28 cellular contexts compared by ENCODE assay signal in genomic region chr10:78357027-78357672, GRCh38.
A peak's percentile ranks its signal among the peaks of the same experiment; 100 is the strongest.
DNase-seq lines count a peak whose midpoint lies in the region; ATAC-seq and TF ChIP-seq lines count a peak whose summit lies in the region.
"Had no signal": no experiment of that assay in that cellular context is flagged by ENCODE, and none has a peak within 500 bp of the region (broad histone marks: within the 10 kb centered on the region; RNA-seq: fewer than 3 reads in every experiment).

No MANE protein-coding gene starts in this region.

- no peaks in the 10 kb centered on the region for H3K36me3 Mint-ChIP-seq in WTC11
- H3K36me3 Mint-ChIP-seq: activated CD4-positive, alpha-beta memory T cell treated with anti-CD3 and anti-CD28 coated beads for 36 hours; naive B cell had no signal

- no peaks in the 10 kb centered on the region for H3F3A ChIP-seq in neural cell (ENCODE audit: insufficient read depth, low read length, poor library complexity, severe bottlenecking)

- H3K27ac ChIP-seq in neural cell (ENCODE audit: low read length) (peak overlapping the region; percentile 98), transverse colon (no peak overlapping the region)
- H3K27ac ChIP-seq: gastroesophageal sphincter, ovary had no signal

- H3K79me2 ChIP-seq in neural cell (replicated peaks; ENCODE audit: insufficient read depth, low read length), result no peaks in the 10 kb centered on the region
- H3K79me2 ChIP-seq: hepatocyte had no signal

- no peaks in the 10 kb centered on the region for H3K4me1 ChIP-seq in transverse colon

- no peaks in the 10 kb centered on the region for H3K9me3 Mint-ChIP-seq in WTC11
- H3K9me3 Mint-ChIP-seq in stimulated activated naive CD8-positive, alpha-beta T cell treated with anti-CD3 and anti-CD28 coated beads, Interleukin-15, amount 100 ng/mL, for 72 hours, result no peaks in the 10 kb centered on the region
- H3K9me3 Mint-ChIP-seq: activated CD4-positive, alpha-beta memory T cell treated with anti-CD3 and anti-CD28 coated beads for 36 hours; activated T-helper 1 cell treated with anti-CD3 and anti-CD28 coated beads, Interleukin-12 subunit alpha, Interleukin-12 subunit beta, Interleukin-2, Interleukin-4 antibody, amounts not matched to agents 30 ng/mL and 10 ng/mL and 1 ng/mL, durations not matched to agents 14 hours and 24 hours and 36 hours had no signal

- no peaks in the 10 kb centered on the region for H3K27me3 ChIP-seq in neural cell (ENCODE audit: insufficient read depth, low read depth, low read length)
- H3K27me3 ChIP-seq in transverse colon, result no peaks in the 10 kb centered on the region
- H3K27me3 ChIP-seq: gastroesophageal sphincter, hepatocyte, ovary had no signal

- WGBS in transverse colon (ENCODE audit: low coverage in 1 of 2), 2 donors, result 75 to 92% methylated on average over 2 to 12 of the region's 12 CpGs

- peaks cover 8% of the 10 kb centered on the region for H3K27me3 Mint-ChIP-seq in WTC11 (ENCODE audit: low read depth)
- no peaks in the 10 kb centered on the region for H3K27me3 Mint-ChIP-seq in stimulated activated naive CD8-positive, alpha-beta T cell treated with anti-CD3 and anti-CD28 coated beads, Interleukin-15, amount 100 ng/mL, for 72 hours
- H3K27me3 Mint-ChIP-seq: activated CD4-positive, alpha-beta memory T cell treated with anti-CD3 and anti-CD28 coated beads for 36 hours had no signal

- no peaks in the 10 kb centered on the region for H4K20me1 ChIP-seq in neural cell (ENCODE audit: insufficient read depth)

- H3K27ac Mint-ChIP-seq in WTC11, result peak overlapping the region; percentile 21; the same call in 1 of the 2 replicates
- no peak overlapping the region for H3K27ac Mint-ChIP-seq in stimulated activated naive CD8-positive, alpha-beta T cell treated with anti-CD3 and anti-CD28 coated beads, Interleukin-15, amount 100 ng/mL, for 72 hours
- H3K27ac Mint-ChIP-seq: activated CD4-positive, alpha-beta memory T cell treated with anti-CD3 and anti-CD28 coated beads for 36 hours; activated T-helper 1 cell treated with anti-CD3 and anti-CD28 coated beads, Interleukin-12 subunit alpha, Interleukin-12 subunit beta, Interleukin-2, Interleukin-4 antibody, amounts not matched to agents 30 ng/mL and 10 ng/mL and 1 ng/mL, durations not matched to agents 14 hours and 24 hours and 36 hours; CD14-positive monocyte had no signal

- H3K4me1 Mint-ChIP-seq in WTC11, result peaks cover 34% of the 10 kb centered on the region
- peaks cover 19% of the 10 kb centered on the region for H3K4me1 Mint-ChIP-seq in stimulated activated naive CD8-positive, alpha-beta T cell treated with anti-CD3 and anti-CD28 coated beads, Interleukin-15, amount 100 ng/mL, for 72 hours
- H3K4me1 Mint-ChIP-seq: naive B cell had no signal

- peak overlapping the region; percentile 53 for H3K4me3 ChIP-seq in neural cell (ENCODE audit: low read length)
- H3K4me3 ChIP-seq in transverse colon, result no peak overlapping the region
- H3K4me3 ChIP-seq: gastroesophageal sphincter, hepatocyte, ovary had no signal

- POLR2A ChIA-PET in WTC11 (lab: Charles Lee), result interaction anchor here (0.6 kb wide), 1 partner anchor 423 kb away, joined by 3 read pairs; no protein-coding TSS in a partner anchor

- intact Hi-C loops in transverse colon (cut with DNase I; ENCODE audit: low total_unique reads), result no loop called here

- H3K4me2 ChIP-seq in neural cell (ENCODE audit: low read length), result peak overlapping the region; percentile 90
- H3K4me2 ChIP-seq: hepatocyte had no signal

- no peak for TF ChIP-seq CTCF in WTC11 (IDR thresholded peaks at IDR 0.05)
- TF ChIP-seq CTCF in neural cell (IDR thresholded peaks at IDR 0.05; ENCODE audit: poor library complexity, severe bottlenecking), result no peak
- TF ChIP-seq CTCF in transverse colon (IDR thresholded peaks at IDR 0.05), result no peak

- CTCF ChIA-PET in WTC11 (lab: Charles Lee), result interaction anchor here (1.1 kb wide), 1 partner anchor 12 kb away, joined by 3 read pairs; no protein-coding TSS in a partner anchor

- peak; percentile 50 for TF ChIP-seq RAD21 in neural cell (conservative IDR thresholded peaks at IDR 0.05)

- H3K9me2 ChIP-seq in neural cell (ENCODE audit: insufficient read depth, low read length), result no peaks in the 10 kb centered on the region

- TF ChIP-seq EP300 in neural cell (conservative IDR thresholded peaks at IDR 0.05; ENCODE audit: poor library complexity, severe bottlenecking), result peak; percentile 93
- TF ChIP-seq EP300 in transverse colon (IDR thresholded peaks at IDR 0.05; ENCODE audit: low read depth), result no peak

- no peaks in the 10 kb centered on the region for H3K36me3 ChIP-seq in neural cell (ENCODE audit: insufficient read depth, low read length)
- H3K36me3 ChIP-seq in transverse colon, result no peaks in the 10 kb centered on the region
- H3K36me3 ChIP-seq: gastroesophageal sphincter, ovary had no signal

- H3K4me3 Mint-ChIP-seq in WTC11, result no peak overlapping the region
- H3K4me3 Mint-ChIP-seq in stimulated activated naive CD8-positive, alpha-beta T cell treated with anti-CD3 and anti-CD28 coated beads, Interleukin-15, amount 100 ng/mL, for 72 hours, result no peak overlapping the region
- H3K4me3 Mint-ChIP-seq: activated CD4-positive, alpha-beta memory T cell treated with anti-CD3 and anti-CD28 coated beads for 36 hours; activated T-helper 1 cell treated with anti-CD3 and anti-CD28 coated beads, Interleukin-12 subunit alpha, Interleukin-12 subunit beta, Interleukin-2, Interleukin-4 antibody, amounts not matched to agents 30 ng/mL and 10 ng/mL and 1 ng/mL, durations not matched to agents 14 hours and 24 hours and 36 hours; CD14-positive monocyte; naive B cell had no signal

- DNase-seq in GM03348 (ENCODE audit: low spot score) (peak; percentile 47), WTC11 (ENCODE audit: low spot score) (peak; percentile 41), iPS DF 4.7 (ENCODE audit: extremely low read depth, low spot score) (peak; percentile 28), D341Med (ENCODE audit: low spot score) (no peak), pons (ENCODE audit: low spot score) (no peak), transverse colon (no peak)
- no peak for DNase-seq in stimulated activated naive CD8-positive, alpha-beta T cell treated with anti-CD3 and anti-CD28 coated beads, Interleukin-15, amount 100 ng/mL, for 72 hours
- DNase-seq: activated CD4-positive, alpha-beta memory T cell treated with anti-CD3 and anti-CD28 coated beads for 36 hours; activated CD4-positive, alpha-beta T cell treated with anti-CD3 and anti-CD28 coated beads for 1 hour; activated CD8-positive, alpha-beta memory T cell treated with anti-CD3 and anti-CD28 coated beads, Interleukin-2, amount 50 U/mL, for 4 hours; activated naive CD4-positive, alpha-beta T cell treated with anti-CD3 and anti-CD28 coated beads, Interleukin-2, amount 50 U/mL, for 16 hours; Calu3; left ventricle myocardium superior; midbrain; naive B cell; NCI-H1436 treated with DMSO at 0.1 percent for 48 hours; NCI-H2081 treated with DMSO at 0.1 percent for 48 hours; NCI-H226; NCI-H526 treated with DMSO at 0.1 percent for 48 hours; SHP77; stimulated activated naive CD4-positive, alpha-beta T cell treated with Interleukin-2 at 50 U/mL for 16 hours; T-helper 2 cell had no signal

- no peak for TF ChIP-seq POLR2A in transverse colon (IDR thresholded peaks at IDR 0.05)

- H3K9ac ChIP-seq in neural cell (ENCODE audit: low read length), result peak overlapping the region; percentile 74

- in situ Hi-C loops in transverse colon (cut with MboI; ENCODE audit: low pct_ligation_motif_present in 1 of 4, low pct_unique_long_range_greater_than_20kb in 1 of 4, low sequenced_read_pairs in 3 of 4), result no loop called here

- peak; percentile 91 for ATAC-seq in WTC11
- ATAC-seq in stimulated activated naive CD8-positive, alpha-beta T cell treated with anti-CD3 and anti-CD28 coated beads, Interleukin-15, amount 100 ng/mL, for 72 hours, result no peak
- ATAC-seq: gastroesophageal sphincter, left ventricle myocardium superior had no signal

- H2AFZ ChIP-seq in neural cell (ENCODE audit: low read depth, low read length), result no peak overlapping the region
- H2AFZ ChIP-seq: hepatocyte had no signal

- H3K9me3 ChIP-seq in neural cell (ENCODE audit: low read length) (no peaks in the 10 kb centered on the region), transverse colon (no peaks in the 10 kb centered on the region)
- H3K9me3 ChIP-seq: gastroesophageal sphincter, ovary had no signal

TF ChIP-seq in WTC11, 78 proteins besides CTCF, POLR2A, EP300 and RAD21 (continues in another document):
- TF ChIP-seq TEAD1 (CRISPR knock-in tag; IDR thresholded peaks at IDR 0.05), result no peak
- TF ChIP-seq, protein P1, sequence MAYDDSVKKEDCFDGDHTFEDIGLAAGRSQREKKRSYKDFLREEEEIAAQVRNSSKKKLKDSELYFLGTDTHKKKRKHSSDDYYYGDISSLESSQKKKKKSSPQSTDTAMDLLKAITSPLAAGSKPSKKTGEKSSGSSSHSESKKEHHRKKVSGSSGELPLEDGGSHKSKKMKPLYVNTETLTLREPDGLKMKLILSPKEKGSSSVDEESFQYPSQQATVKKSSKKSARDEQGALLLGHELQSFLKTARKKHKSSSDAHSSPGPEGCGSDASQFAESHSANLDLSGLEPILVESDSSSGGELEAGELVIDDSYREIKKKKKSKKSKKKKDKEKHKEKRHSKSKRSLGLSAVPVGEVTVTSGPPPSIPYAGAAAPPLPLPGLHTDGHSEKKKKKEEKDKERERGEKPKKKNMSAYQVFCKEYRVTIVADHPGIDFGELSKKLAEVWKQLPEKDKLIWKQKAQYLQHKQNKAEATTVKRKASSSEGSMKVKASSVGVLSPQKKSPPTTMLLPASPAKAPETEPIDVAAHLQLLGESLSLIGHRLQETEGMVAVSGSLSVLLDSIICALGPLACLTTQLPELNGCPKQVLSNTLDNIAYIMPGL (CRISPR knock-in tag; IDR thresholded peaks at IDR 0.05), result no peak

TF ChIP-seq in neural cell, 6 proteins besides CTCF, POLR2A, EP300 and RAD21 (continues in another document):
- no peak for TF ChIP-seq EZH2 (IDR thresholded peaks at IDR 0.05; ENCODE audit: borderline replicate concordance, insufficient read depth, low read length, poor library complexity, severe bottlenecking)

Comparison
In these comparisons a context has a peak if more than half of its experiments do, and no peak if none do; other contexts are left out.
1. DNase-seq: peak in GM03348 (single experiment), WTC11 (single experiment) and iPS DF 4.7 (single experiment); none in D341Med (single experiment), stimulated activated naive CD8-positive, alpha-beta T cell treated with anti-CD3 and anti-CD28 coated beads, Interleukin-15, amount 100 ng/mL, for 72 hours (0 of 2), pons (single experiment) and transverse colon (single experiment).